Comparison of ENCODE assay signal across 15 cellular contexts in the genomic region with DNA sequence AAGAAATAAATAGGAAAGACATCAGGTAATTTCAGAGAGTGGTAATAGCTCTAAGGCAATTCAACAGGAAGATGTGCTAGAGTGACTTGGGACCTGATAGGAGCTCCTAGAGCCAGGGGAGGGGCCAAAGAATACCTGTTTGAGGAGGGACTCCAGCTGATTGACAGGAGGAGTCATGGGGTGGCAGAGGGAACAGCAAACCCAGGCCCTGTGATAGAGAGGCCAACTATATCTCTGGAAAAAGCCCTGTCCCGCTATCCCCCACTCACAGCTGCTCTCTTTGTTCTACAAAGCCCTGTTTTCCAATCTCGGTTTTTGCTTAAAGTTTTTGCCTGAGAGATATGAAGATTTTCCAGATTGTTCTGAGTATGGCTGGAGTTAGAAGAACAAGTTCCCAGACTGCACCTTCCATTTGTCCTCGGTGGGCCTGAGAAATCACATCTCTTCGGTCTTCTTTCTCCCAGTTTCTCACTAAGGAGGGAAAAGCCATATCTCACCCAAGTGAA. TPM values are rescaled to one million over a fixed set of nuclear protein-coding genes. Genes with fewer than 3 reads are reported as not detected.
DNase-seq lines count a peak whose midpoint lies in the region; ATAC-seq, FAIRE-seq and TF ChIP-seq lines count a peak whose summit lies in the region.
"Had no signal": no experiment of that assay in that cellular context is flagged by ENCODE, and none has a peak within 500 bp of the region (broad histone marks: within the 10 kb centered on the region; RNA-seq: fewer than 3 reads in every experiment).

No MANE protein-coding gene starts in this region.

- TF ChIP-seq EP300 in GM12878 (IDR thresholded peaks at IDR 0.05; ENCODE audit: borderline replicate concordance in 1 of 2, control insufficient read depth in 1 of 2, low read depth in 2 of 2, low read length in 2 of 2) = no peak

- H3K9me3 Mint-ChIP-seq in activated naive CD4-positive, alpha-beta T cell treated with anti-CD3 and anti-CD28 coated beads, Interleukin-2, amount 50 U/mL, for 72 hours = peaks cover 0 to 5% of the 10 kb centered on the region in 2 donors

- no peaks in the 10 kb centered on the region for H3K79me2 ChIP-seq in GM12878 (ENCODE audit: control insufficient read depth, insufficient read depth, low read length)

- POLR2A ChIA-PET in GM12878 (lab: Charles Lee) = interaction anchor here (0.9 kb wide), 1 partner anchor 172 kb away, joined by 3 read pairs; no protein-coding TSS in a partner anchor

- H3K4me1 ChIP-seq in GM12878 (ENCODE audit: control insufficient read depth, insufficient read depth, low read length) (peaks cover 15% of the 10 kb centered on the region), aorta (ENCODE audit: control insufficient read depth in 1 of 2, insufficient read depth in 2 of 2, low read length in 2 of 2) (no peaks in the 10 kb centered on the region), left ventricle myocardium inferior (no peaks in the 10 kb centered on the region)

- ATAC-seq in activated naive CD4-positive, alpha-beta T cell treated with anti-CD3 and anti-CD28 coated beads, Interleukin-2, amount 50 U/mL, for 72 hours = peak; percentile 51 to 55
- peak; percentile 61 for ATAC-seq in HG02870 (IDR thresholded peaks at IDR 0.05; ENCODE audit: unreplicated experiment)
- peak; percentile 54 for ATAC-seq in GM12878
- no peak for ATAC-seq in aorta (ENCODE audit: low FRiP score)
- ATAC-seq in left cardiac atrium = no peak
- ATAC-seq in SK-N-SH treated with all-trans-retinoic acid at 6 μM for 48 hours = no peak

- SMC1A ChIA-PET in GM12878 (lab: Charles Lee; ENCODE audit: uncharacterized antibody, unreplicated experiment) = interaction anchor here (0.7 to 1.7 kb wide), 3 partner anchors 10 to 12 kb away, joined by 3 read pairs; no protein-coding TSS in a partner anchor

- H3K36me3 ChIP-seq in GM12878 (ENCODE audit: control insufficient read depth in 2 of 2, insufficient read depth in 2 of 2, low read length in 1 of 2) = no peaks in the 10 kb centered on the region
- no peaks in the 10 kb centered on the region for H3K36me3 ChIP-seq in aorta (ENCODE audit: control insufficient read depth in 1 of 2, insufficient read depth in 2 of 2, low read length in 1 of 2)
- H3K36me3 ChIP-seq in left ventricle myocardium inferior = no peaks in the 10 kb centered on the region
- H3K36me3 ChIP-seq: SJSA1 had no signal

- in situ Hi-C loops in GM12878 (cut with MboI) = no loop called here

- no peak for TF ChIP-seq RAD21 in GM12878 (IDR thresholded peaks at IDR 0.05; ENCODE audit: insufficient read depth, low read depth, low read length)

- peak overlapping the region; percentile 6; the same call in 1 of the 2 replicates for H3K4me2 ChIP-seq in GM12878 (ENCODE audit: control insufficient read depth, insufficient read depth)

- H3K9ac ChIP-seq in GM12878 (ENCODE audit: control insufficient read depth, insufficient read depth, low read length) = no peak overlapping the region

- no TSS peak for BruUV-seq in GM12878 (replicated peaks; lab: Mats Ljungman, UMichigan)

- no peak for DNase-seq in activated naive CD4-positive, alpha-beta T cell treated with anti-CD3 and anti-CD28 coated beads, Interleukin-2, amount 50 U/mL, for 72 hours (ENCODE audit: low spot score in 2 of 2)
- no peak for DNase-seq in activated naive CD4-positive, alpha-beta T cell treated with Interleukin-2 at 50 U/mL for 16 hours
- DNase-seq in GM12878 (ENCODE audit: low read depth, low spot score) = no peak
- peak; percentile 3 to 4 for DNase-seq in aorta
- no peak for DNase-seq in left ventricle myocardium inferior
- DNase-seq in left cardiac atrium = no peak
- DNase-seq: activated CD4-positive, alpha-beta T cell treated with anti-CD3 and anti-CD28 coated beads for 4 hours; activated naive CD4-positive, alpha-beta T cell treated with anti-CD3 and anti-CD28 coated beads, Interleukin-2, amount 50 U/mL, for 16 hours; GF-D8; kidney glomerular epithelial cell; NCI-H2227 treated with DMSO at 0.1 percent for 48 hours; stimulated activated CD4-positive, alpha-beta T cell treated with anti-CD3 and anti-CD28 coated beads, Interleukin-15, amount 100 ng/mL, for 24 hours had no signal

- H3K27ac ChIP-seq in GM12878 (ENCODE audit: control insufficient read depth, insufficient read depth) (no peak overlapping the region; the same call in 1 of the 2 replicates), aorta (ENCODE audit: low read depth in 1 of 2, low read length in 2 of 2) (no peak overlapping the region), left ventricle myocardium inferior (replicated peaks) (no peak overlapping the region)
- H3K27ac ChIP-seq: SJSA1 had no signal

- no peaks in the 10 kb centered on the region for H3K9me3 ChIP-seq in GM12878 (replicated peaks; ENCODE audit: control insufficient read depth, insufficient read depth, low read length)
- H3K9me3 ChIP-seq in aorta (ENCODE audit: control insufficient read depth, low read length) = no peaks in the 10 kb centered on the region
- no peaks in the 10 kb centered on the region for H3K9me3 ChIP-seq in left ventricle myocardium inferior (replicated peaks)
- H3K9me3 ChIP-seq: SJSA1 had no signal

- no peak overlapping the region for H3K27ac Mint-ChIP-seq in activated naive CD4-positive, alpha-beta T cell treated with anti-CD3 and anti-CD28 coated beads, Interleukin-2, amount 50 U/mL, for 72 hours

- no peaks in the 10 kb centered on the region for H3K27me3 ChIP-seq in GM12878 (replicated peaks in 1 of 2; ENCODE audit: control insufficient read depth in 2 of 2, insufficient read depth in 2 of 2, low read length in 1 of 2)
- no peaks in the 10 kb centered on the region for H3K27me3 ChIP-seq in aorta (ENCODE audit: control insufficient read depth in 1 of 2, insufficient read depth in 2 of 2, low read length in 1 of 2)
- no peaks in the 10 kb centered on the region for H3K27me3 ChIP-seq in left ventricle myocardium inferior (ENCODE audit: low read depth)
- H3K27me3 ChIP-seq: SJSA1 had no signal

- WGBS in GM12878 (ENCODE audit: insufficient coverage, insufficient replicate concordance, low lambda C conversion rate, missing lambda C conversion rate) = 83% methylated on average over 4 of the region's 4 CpGs
- 74 to 80% methylated on average over 4 of the region's 4 CpGs for WGBS in aorta, 2 donors

- TF ChIP-seq POLR2A in GM12878 (IDR thresholded peaks at IDR 0.05; ENCODE audit: low read depth, low read length) = no peak

- TF ChIP-seq CTCF in GM12878 (IDR thresholded peaks at IDR 0.05 in 2 of 3, conservative IDR thresholded peaks at IDR 0.05 in 1 of 3; ENCODE audit: control insufficient read depth in 2 of 3, extremely low read depth in 1 of 3, insufficient read depth in 1 of 3, low read depth in 3 of 3, low read length in 3 of 3) (no peak), left ventricle myocardium inferior (IDR thresholded peaks at IDR 0.05; ENCODE audit: borderline replicate concordance) (no peak)

- no peaks in the 10 kb centered on the region for H3K36me3 Mint-ChIP-seq in activated naive CD4-positive, alpha-beta T cell treated with anti-CD3 and anti-CD28 coated beads, Interleukin-2, amount 50 U/mL, for 72 hours

- no peak overlapping the region for H3K4me3 ChIP-seq in GM12878
- H3K4me3 ChIP-seq in aorta (ENCODE audit: low read length in 2 of 2) = no peak overlapping the region
- H3K4me3 ChIP-seq in left ventricle myocardium inferior = no peak overlapping the region
- H3K4me3 ChIP-seq: SJSA1 had no signal

- RAD21 ChIA-PET in GM12878 (lab: Charles Lee; ENCODE audit: unreplicated experiment) = interaction anchor here (0.7 to 1.2 kb wide), 2 partner anchors 10 to 11 kb away, joined by 4 read pairs; no protein-coding TSS in a partner anchor

- peak overlapping the region; percentile 55 for H2AFZ ChIP-seq in GM12878 (ENCODE audit: control insufficient read depth, low read depth, low read length)

- H4K20me1 ChIP-seq in GM12878 (ENCODE audit: control insufficient read depth, insufficient read depth) = no peaks in the 10 kb centered on the region

- intact Hi-C loops in GM12878 (cut with micrococcal nuclease; ENCODE audit: unreplicated experiment) (no loop called here), aorta (cut with DNase I) (no loop called here), left ventricle myocardium inferior (cut with micrococcal nuclease) (no loop called here), left cardiac atrium (cut with DNase I) (no loop called here)

- no peak for FAIRE-seq in GM12878 (lab: Jason Lieb, UNC)

- CTCF ChIA-PET in GM12878 (lab: Yijun Ruan, JAX) = interaction anchor here (0.5 to 1.3 kb wide), 3 partner anchors 10 to 135 kb away, joined by 3 to 13 read pairs (median 3); no protein-coding TSS in a partner anchor

RNA-seq across cellular contexts. Expression of a gene that starts 9.0 kb away (rescaled TPM):
- total RNA-seq in activated naive CD4-positive, alpha-beta T cell treated with anti-CD3 and anti-CD28 coated beads, Interleukin-2, amount 50 U/mL, for 72 hours = 10 to 100 TPM; 62.6 to 80.5 TPM
- 210 and 218 TPM in 2 replicates for total RNA-seq in GM12878 (2013; cell fraction: nucleolus; rRNA removed)
- total RNA-seq in GM12878 (2014; rRNA removed) (39.2 and 40.0 TPM in 2 replicates), GM12878 (2014; rRNA removed; fragmentation: Illumina TruSeq; extraction: Trizol) (35.8 and 38.5 TPM in 2 replicates), GM12878 (2021) (49.9 and 57.9 TPM in 2 replicates), aorta (10 to 100 TPM; 63.7 to 96.9 TPM), left ventricle myocardium inferior (40.8 TPM), left cardiac atrium (10 to 100 TPM; 40.6 to 44.2 TPM)
- polyA plus RNA-seq in GM12878 (2011; ENCODE audit: low read depth) = 10.5 TPM
- polyA plus RNA-seq in GM12878 (2011; rRNA removed) (21.5 and 26.9 TPM in 2 replicates), GM12878 (2014; fragmentation: Illumina TruSeq; extraction: Trizol) (25.1 and 27.2 TPM in 2 replicates), GM12878 (2014; fragmentation: Nextera tagmentation; extraction: Ambion mirVana) (10 to 100 TPM in 1 of 2 experiments, 1 to 10 TPM in 1; 7.0 to 13.1 TPM), GM12878 (2014; rRNA removed) (20.5 and 23.8 TPM in 2 replicates), GM12878 (2016; fragmentation: Nextera tagmentation; extraction: Ambion mirVana) (10 to 100 TPM; 39.5 to 50.5 TPM), aorta (1 to 10 TPM; 6.8 to 6.9 TPM)
- polyA plus RNA-seq in GM12878 (2011; cell fraction: cytosol; rRNA removed) = 13.1 and 13.2 TPM in 2 replicates
- 27.2 and 34.1 TPM in 2 replicates for polyA plus RNA-seq in GM12878 (2011; cell fraction: nucleus; rRNA removed)
- 13.2 and 16.4 TPM in 2 replicates for polyA plus RNA-seq in GM12878 (2012)
- polyA minus RNA-seq in GM12878 (2011; rRNA and poly(A)+ RNA removed) = 42.7 and 44.5 TPM in 2 replicates
- polyA minus RNA-seq in GM12878 (2011; cell fraction: cytosol; rRNA and poly(A)+ RNA removed) = 18.0 and 18.8 TPM in 2 replicates
- polyA minus RNA-seq in GM12878 (2011; cell fraction: nucleus; rRNA and poly(A)+ RNA removed) = 50.7 and 102 TPM in 2 replicates

RNA-seq across cellular contexts. Expression of a gene that starts 37.8 kb away (rescaled TPM):
- total RNA-seq in activated naive CD4-positive, alpha-beta T cell treated with anti-CD3 and anti-CD28 coated beads, Interleukin-2, amount 50 U/mL, for 72 hours = 1 to 10 TPM in 1 of 2 donors, under 1 TPM in 1; 0.75 to 2.3 TPM
- 0.44 TPM in 1 of 2 replicates, not detected in the other for total RNA-seq in GM12878 (2013; cell fraction: nucleolus; rRNA removed)
- total RNA-seq in GM12878 (2014; rRNA removed) (0.17 TPM in 1 of 2 replicates, not detected in the other), GM12878 (2014; rRNA removed; fragmentation: Illumina TruSeq; extraction: Trizol) (not detected in 2 replicates), GM12878 (2021) (0.77 and 1.6 TPM in 2 replicates), aorta (under 1 TPM; 0.23 to 0.57 TPM), left ventricle myocardium inferior (0.93 TPM), left cardiac atrium (1 to 10 TPM in 1 of 2 donors, under 1 TPM in 1; 0.92 to 1.4 TPM)
- 0.68 TPM for polyA plus RNA-seq in GM12878 (2011; ENCODE audit: low read depth)
- polyA plus RNA-seq in GM12878 (2011; rRNA removed) (0.18 TPM in 1 of 2 replicates, not detected in the other), GM12878 (2014; fragmentation: Illumina TruSeq; extraction: Trizol) (not detected in 2 replicates), GM12878 (2014; fragmentation: Nextera tagmentation; extraction: Ambion mirVana) (not detected), GM12878 (2014; rRNA removed) (0.13 and 0.33 TPM in 2 replicates), GM12878 (2016; fragmentation: Nextera tagmentation; extraction: Ambion mirVana) (under 1 TPM in 1 of 2 experiments, not detected in 1; 0.28 TPM), aorta (under 1 TPM; 0.18 to 0.50 TPM)
- polyA plus RNA-seq in GM12878 (2011; cell fraction: cytosol; rRNA removed) = 0.10 and 0.32 TPM in 2 replicates
- 0.66 and 1.1 TPM in 2 replicates for polyA plus RNA-seq in GM12878 (2011; cell fraction: nucleus; rRNA removed)
- polyA plus RNA-seq in GM12878 (2012) = 0.35 and 0.87 TPM in 2 replicates
- polyA minus RNA-seq in GM12878 (2011; rRNA and poly(A)+ RNA removed) = 0.95 and 1.9 TPM in 2 replicates
- not detected in 2 replicates for polyA minus RNA-seq in GM12878 (2011; cell fraction: cytosol; rRNA and poly(A)+ RNA removed)
- polyA minus RNA-seq in GM12878 (2011; cell fraction: nucleus; rRNA and poly(A)+ RNA removed) = 0.48 TPM in 1 of 2 replicates, not detected in the other

Comparison
In these comparisons a context has a peak if more than half of its experiments do, and no peak if none do; other contexts are left out.
1. ATAC-seq: peak in activated naive CD4-positive, alpha-beta T cell treated with anti-CD3 and anti-CD28 coated beads, Interleukin-2, amount 50 U/mL, for 72 hours (2 of 2), HG02870 (single experiment) and GM12878 (single experiment); none in aorta (single experiment), left cardiac atrium (0 of 2) and SK-N-SH treated with all-trans-retinoic acid at 6 μM for 48 hours (single experiment).
2. DNase-seq: peak in aorta (2 of 2); none in activated naive CD4-positive, alpha-beta T cell treated with anti-CD3 and anti-CD28 coated beads, Interleukin-2, amount 50 U/mL, for 72 hours (0 of 2), activated naive CD4-positive, alpha-beta T cell treated with Interleukin-2 at 50 U/mL for 16 hours (single experiment), GM12878 (single experiment), left ventricle myocardium inferior (single experiment) and left cardiac atrium (single experiment).